In the genomic region with DNA sequence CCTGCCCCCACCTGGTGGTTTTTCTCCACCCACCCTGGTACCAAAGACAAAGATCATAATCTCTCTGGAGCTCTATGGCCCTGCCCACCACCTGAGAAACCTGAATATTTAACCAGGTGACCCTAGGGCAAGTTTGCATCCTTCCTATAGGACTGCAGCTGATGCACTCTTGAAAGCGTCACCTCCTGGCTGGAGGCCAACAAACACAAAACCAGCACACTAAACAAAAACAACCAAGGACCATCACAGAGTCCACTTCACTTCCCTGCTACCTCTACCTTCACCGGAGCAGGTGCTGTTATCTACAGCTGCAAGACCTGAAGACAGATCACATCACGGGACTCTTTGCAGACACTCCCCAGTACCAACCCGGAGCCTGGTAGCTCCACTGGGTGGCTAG, we compare ENCODE assay signal across 26 cellular contexts.
"Had no signal": no experiment of that assay in that cellular context is flagged by ENCODE, and none has a peak within 500 bp of the region (broad histone marks: within the 10 kb centered on the region; RNA-seq: fewer than 3 reads in every experiment).

No MANE protein-coding gene starts in this region.

- H3K36me3 Mint-ChIP-seq: activated naive CD8-positive, alpha-beta T cell had no signal

- H3K9me3 Mint-ChIP-seq: activated B cell treated with CpG ODN at 0.5 μM for 24 hours; activated CD4-positive, alpha-beta T cell treated with anti-CD3 and anti-CD28 coated beads, Interleukin-2, amount 10 ng/mL, durations not matched to agents 7 days and 5 days had no signal

- DNase-seq: activated B cell treated with CpG ODN at 0.5 μM for 24 hours; activated CD4-positive, alpha-beta memory T cell treated with anti-CD3 and anti-CD28 coated beads, Interleukin-2, amount 10 ng/mL, durations not matched to agents 7 days and 5 days; activated CD4-positive, alpha-beta T cell treated with anti-CD3 and anti-CD28 coated beads for 1 hour; activated CD4-positive, alpha-beta T cell treated with anti-CD3 and anti-CD28 coated beads, Interleukin-2, amount 10 ng/mL, durations not matched to agents 7 days and 5 days; activated gamma-delta T cell; activated naive CD4-positive, alpha-beta T cell treated with anti-CD3 and anti-CD28 coated beads for 36 hours; activated T-cell treated with anti-CD3 and anti-CD28 coated beads for 4 hours; activated T-cell treated with anti-CD3 and anti-CD28 coated beads, Interleukin-2, amount 50 U/mL, for 48 hours; amygdala; KG1; NCI-H1048; NCI-H146; NCI-H187 treated with DMSO at 0.1 percent for 48 hours; NCI-H2107; NCI-H345; NCI-H510A; NCI-H526 treated with DMSO at 0.1 percent for 48 hours; Peyer's patch; SHP77; T-helper 17 cell; T-helper 9 cell had no signal

- H3K4me3 Mint-ChIP-seq: activated B cell treated with CpG ODN at 0.5 μM for 24 hours; activated CD4-positive, alpha-beta memory T cell treated with anti-CD3 and anti-CD28 coated beads, Interleukin-2, amount 10 ng/mL, durations not matched to agents 7 days and 5 days; activated CD4-positive, alpha-beta T cell treated with anti-CD3 and anti-CD28 coated beads, Interleukin-2, amount 10 ng/mL, durations not matched to agents 7 days and 5 days; activated naive CD4-positive, alpha-beta T cell treated with anti-CD3 and anti-CD28 coated beads for 36 hours; activated naive CD8-positive, alpha-beta T cell; activated T-helper 17 cell treated with anti-CD3 and anti-CD28 coated beads, Interleukin-2, amount 50 U/mL, for 72 hours; brain; central memory CD8-positive, alpha-beta T cell; T-helper 17 cell had no signal

- H3K4me1 Mint-ChIP-seq: activated B cell treated with CpG ODN at 0.5 μM for 24 hours; activated CD4-positive, alpha-beta memory T cell treated with anti-CD3 and anti-CD28 coated beads, Interleukin-2, amount 10 ng/mL, durations not matched to agents 7 days and 5 days; activated CD4-positive, alpha-beta T cell treated with anti-CD3 and anti-CD28 coated beads, Interleukin-2, amount 10 ng/mL, durations not matched to agents 7 days and 5 days; activated T-helper 17 cell treated with anti-CD3 and anti-CD28 coated beads, Interleukin-2, amount 50 U/mL, for 72 hours; brain; central memory CD8-positive, alpha-beta T cell; T-helper 17 cell had no signal

- H3K9me3 ChIP-seq: Peyer's patch, SJSA1 had no signal

- H3K27me3 ChIP-seq: Peyer's patch, SJSA1 had no signal

- H3K36me3 ChIP-seq: Peyer's patch, SJSA1 had no signal

- H3K27ac ChIP-seq: Peyer's patch, SJSA1 had no signal

- H3K27ac Mint-ChIP-seq: activated B cell treated with CpG ODN at 0.5 μM for 24 hours; activated CD4-positive, alpha-beta memory T cell treated with anti-CD3 and anti-CD28 coated beads, Interleukin-2, amount 10 ng/mL, durations not matched to agents 7 days and 5 days; activated CD4-positive, alpha-beta T cell treated with anti-CD3 and anti-CD28 coated beads, Interleukin-2, amount 10 ng/mL, durations not matched to agents 7 days and 5 days; activated naive CD4-positive, alpha-beta T cell treated with anti-CD3 and anti-CD28 coated beads for 36 hours; activated naive CD8-positive, alpha-beta T cell; activated T-helper 17 cell treated with anti-CD3 and anti-CD28 coated beads, Interleukin-2, amount 50 U/mL, for 72 hours; brain; T-helper 17 cell had no signal

- H3K27me3 Mint-ChIP-seq: activated B cell treated with CpG ODN at 0.5 μM for 24 hours; activated CD4-positive, alpha-beta memory T cell treated with anti-CD3 and anti-CD28 coated beads, Interleukin-2, amount 10 ng/mL, durations not matched to agents 7 days and 5 days; activated CD4-positive, alpha-beta T cell treated with anti-CD3 and anti-CD28 coated beads, Interleukin-2, amount 10 ng/mL, durations not matched to agents 7 days and 5 days; activated naive CD8-positive, alpha-beta T cell; activated T-helper 17 cell treated with anti-CD3 and anti-CD28 coated beads, Interleukin-2, amount 50 U/mL, for 72 hours; brain; central memory CD8-positive, alpha-beta T cell; T-helper 17 cell had no signal

- H3K4me3 ChIP-seq: Peyer's patch, SJSA1 had no signal

- H3K4me1 ChIP-seq: Peyer's patch, SJSA1 had no signal
